In genomic region chr5:139137703-139138102, GRCh38 we compare ENCODE assay signal across 9 cellular contexts.
DNase-seq lines count a peak whose midpoint lies in the region; ATAC-seq and TF ChIP-seq lines count a peak whose summit lies in the region.
"Had no signal": no experiment of that assay in that cellular context is flagged by ENCODE, and none has a peak within 500 bp of the region (broad histone marks: within the 10 kb centered on the region; RNA-seq: fewer than 3 reads in every experiment).

No MANE protein-coding gene starts in this region.

- H3K27ac Mint-ChIP-seq in activated T-cell treated with anti-CD3 and anti-CD28 coated beads, Interleukin-2, amount 50 U/mL, for 24 hours = peak overlapping the region; percentile 13
- H3K27ac Mint-ChIP-seq in type B pancreatic cell (peak overlapping the region; percentile 11), CD14-positive monocyte (peak overlapping the region in 2 of 7 donors; percentile 28 to 69)
- H3K27ac Mint-ChIP-seq: memory B cell had no signal

- no peak overlapping the region for H3K4me3 Mint-ChIP-seq in activated T-cell treated with anti-CD3 and anti-CD28 coated beads, Interleukin-2, amount 50 U/mL, for 24 hours
- H3K4me3 Mint-ChIP-seq in activated T-cell treated with anti-CD3 and anti-CD28 coated beads, Interleukin-2, amount 50 U/mL, for 4 hours = no peak overlapping the region
- H3K4me3 Mint-ChIP-seq in type B pancreatic cell = peak overlapping the region; percentile 3
- H3K4me3 Mint-ChIP-seq in CD14-positive monocyte = no peak overlapping the region
- H3K4me3 Mint-ChIP-seq: memory B cell had no signal

- H3K27ac ChIP-seq in OCI-LY7 (ENCODE audit: low read depth, low read length, poor library complexity, severe bottlenecking) = no peak overlapping the region

- no peaks in the 10 kb centered on the region for H3K79me2 ChIP-seq in OCI-LY7 (ENCODE audit: insufficient read depth, low read depth, low read length)

- no peaks in the 10 kb centered on the region for H3K9me2 ChIP-seq in OCI-LY7 (ENCODE audit: insufficient read depth, low read length)

- H3K4me1 ChIP-seq in OCI-LY7 (ENCODE audit: insufficient read depth, low read length, poor library complexity, severe bottlenecking) = no peaks in the 10 kb centered on the region

- POLR2A ChIA-PET in OCI-LY7 (lab: Charles Lee) = interaction anchor here (0.6 kb wide), 1 partner anchor 195 kb away, joined by 5 read pairs; no protein-coding TSS in a partner anchor

- H3K4me1 Mint-ChIP-seq in activated T-cell treated with anti-CD3 and anti-CD28 coated beads, Interleukin-2, amount 50 U/mL, for 24 hours (ENCODE audit: low read depth) = peaks cover 34% of the 10 kb centered on the region
- peaks cover 9% of the 10 kb centered on the region for H3K4me1 Mint-ChIP-seq in activated T-cell treated with anti-CD3 and anti-CD28 coated beads, Interleukin-2, amount 50 U/mL, for 4 hours (ENCODE audit: low read depth)
- H3K4me1 Mint-ChIP-seq in type B pancreatic cell (ENCODE audit: unreplicated experiment) (peaks cover 44% of the 10 kb centered on the region), CD14-positive monocyte (peaks cover 38% of the 10 kb centered on the region)

- H3K4me3 ChIP-seq in OCI-LY7 (ENCODE audit: low read depth, low read length, poor library complexity, severe bottlenecking) = no peak overlapping the region
- H3K4me3 ChIP-seq in fibroblast of the aortic adventitia (ENCODE audit: low read depth, low read length) = no peak overlapping the region

- CTCF ChIA-PET in OCI-LY7 (lab: Charles Lee; ENCODE audit: unreplicated experiment) = no interaction called here

- intact Hi-C loops in OCI-LY7 (cut with micrococcal nuclease; ENCODE audit: unreplicated experiment) (no loop called here), CD14-positive monocyte (cut with micrococcal nuclease) (no loop called here)

- H2AFZ ChIP-seq in OCI-LY7 (ENCODE audit: low read length) = no peak overlapping the region

- ATAC-seq in activated T-cell treated with anti-CD3 and anti-CD28 coated beads, Interleukin-2, amount 50 U/mL, for 4 hours = no peak

- H3K4me2 ChIP-seq in OCI-LY7 (ENCODE audit: low read length) = no peak overlapping the region

- H3K9me3 ChIP-seq in OCI-LY7 (ENCODE audit: low read length) = no peaks in the 10 kb centered on the region

- peak; percentile 45; the same call in 1 of the 2 replicates for TF ChIP-seq CTCF in OCI-LY7 (conservative IDR thresholded peaks at IDR 0.05; ENCODE audit: low read length)
- peak; percentile 14 for TF ChIP-seq CTCF in fibroblast of the aortic adventitia (IDR thresholded peaks at IDR 0.05; ENCODE audit: insufficient read depth, low read length)
- TF ChIP-seq CTCF in type B pancreatic cell (conservative IDR thresholded peaks at IDR 0.05) = peak; percentile 58
- no peak for TF ChIP-seq CTCF in CD14-positive monocyte (IDR thresholded peaks at IDR 0.05)

- no peaks in the 10 kb centered on the region for H3K9me3 Mint-ChIP-seq in activated T-cell treated with anti-CD3 and anti-CD28 coated beads, Interleukin-2, amount 50 U/mL, for 24 hours
- H3K9me3 Mint-ChIP-seq in activated T-cell treated with anti-CD3 and anti-CD28 coated beads, Interleukin-2, amount 50 U/mL, for 4 hours = no peaks in the 10 kb centered on the region
- peaks cover 5% of the 10 kb centered on the region for H3K9me3 Mint-ChIP-seq in type B pancreatic cell
- H3K9me3 Mint-ChIP-seq in CD14-positive monocyte = no peaks in the 10 kb centered on the region
- H3K9me3 Mint-ChIP-seq: memory B cell had no signal

- H4K20me1 ChIP-seq in OCI-LY7 (ENCODE audit: insufficient read depth, low read length) = no peaks in the 10 kb centered on the region; the same call in 1 of the 2 replicates

- H3K36me3 ChIP-seq in OCI-LY7 (ENCODE audit: insufficient read depth, low read length) = no peaks in the 10 kb centered on the region

- H3K36me3 Mint-ChIP-seq in activated T-cell treated with anti-CD3 and anti-CD28 coated beads, Interleukin-2, amount 50 U/mL, for 24 hours (ENCODE audit: low read depth) = no peaks in the 10 kb centered on the region
- peaks cover 5% of the 10 kb centered on the region for H3K36me3 Mint-ChIP-seq in activated T-cell treated with anti-CD3 and anti-CD28 coated beads, Interleukin-2, amount 50 U/mL, for 4 hours (ENCODE audit: insufficient read depth)
- H3K36me3 Mint-ChIP-seq in type B pancreatic cell = peaks cover 3% of the 10 kb centered on the region
- peaks cover 4% of the 10 kb centered on the region in 2 donors for H3K36me3 Mint-ChIP-seq in CD14-positive monocyte

- no peaks in the 10 kb centered on the region for H3K27me3 Mint-ChIP-seq in activated T-cell treated with anti-CD3 and anti-CD28 coated beads, Interleukin-2, amount 50 U/mL, for 24 hours
- no peaks in the 10 kb centered on the region for H3K27me3 Mint-ChIP-seq in activated T-cell treated with anti-CD3 and anti-CD28 coated beads, Interleukin-2, amount 50 U/mL, for 4 hours (ENCODE audit: low read depth)
- H3K27me3 Mint-ChIP-seq in type B pancreatic cell = no peaks in the 10 kb centered on the region
- H3K27me3 Mint-ChIP-seq in CD14-positive monocyte (ENCODE audit: low read depth in 3 of 3) = no peaks in the 10 kb centered on the region
- H3K27me3 Mint-ChIP-seq: memory B cell had no signal

- DNase-seq in activated T-cell treated with anti-CD3 and anti-CD28 coated beads, Interleukin-2, amount 50 U/mL, for 24 hours = no peak
- no peak for DNase-seq in activated T-cell treated with anti-CD3 and anti-CD28 coated beads, Interleukin-2, amount 50 U/mL, for 4 hours
- DNase-seq in OCI-LY7 (ENCODE audit: low spot score) = peak; percentile 2
- peak; percentile 38 for DNase-seq in fibroblast of the aortic adventitia (ENCODE audit: low read depth)
- DNase-seq in type B pancreatic cell (ENCODE audit: extremely low spot score, unreplicated experiment) = no peak
- DNase-seq in DMS114 treated with DMSO at 0.1 percent for 48 hours (lab: John Stamatoyannopoulos, UW; ENCODE audit: unreplicated experiment) = no peak
- DNase-seq in activated T-cell treated with anti-CD3 and anti-CD28 coated beads, Interleukin-2, amount 50 U/mL, for 1 hour = no peak
- DNase-seq in CD14-positive monocyte (ENCODE audit: low spot score) = no peak

- no TSS peak for BruUV-seq in OCI-LY7 (replicated peaks; lab: Mats Ljungman, UMichigan)

Comparison
In these comparisons a context has a peak if more than half of its experiments do, and no peak if none do; other contexts are left out.
1. DNase-seq: peak in OCI-LY7 (single experiment) and fibroblast of the aortic adventitia (single experiment); none in activated T-cell treated with anti-CD3 and anti-CD28 coated beads, Interleukin-2, amount 50 U/mL, for 24 hours (single experiment), activated T-cell treated with anti-CD3 and anti-CD28 coated beads, Interleukin-2, amount 50 U/mL, for 4 hours (single experiment), type B pancreatic cell (single experiment), DMS114 treated with DMSO at 0.1 percent for 48 hours (single experiment), activated T-cell treated with anti-CD3 and anti-CD28 coated beads, Interleukin-2, amount 50 U/mL, for 1 hour (single experiment) and CD14-positive monocyte (single experiment).